In the genomic region with DNA sequence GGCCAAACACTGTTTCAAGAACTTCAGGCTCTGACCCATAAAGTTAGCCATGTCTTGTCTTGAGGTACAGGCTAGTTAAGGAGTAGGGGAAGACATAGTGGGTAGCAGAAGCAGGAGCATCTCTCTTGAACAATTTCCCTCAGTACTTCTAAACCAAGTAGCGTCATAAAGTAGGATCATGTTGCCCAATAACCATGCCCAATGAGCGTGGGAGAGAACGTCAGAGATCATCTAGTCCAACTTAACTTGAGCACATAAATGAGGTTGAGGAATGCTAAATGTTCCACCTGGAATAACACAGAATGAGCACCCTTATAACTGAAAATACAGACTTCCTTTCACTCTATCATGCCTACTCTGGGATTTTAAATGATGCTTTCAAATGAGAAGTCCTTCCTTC, we compare ENCODE assay signal across 32 cellular contexts.
"Had no signal": no experiment of that assay in that cellular context is flagged by ENCODE, and none has a peak within 500 bp of the region (broad histone marks: within the 10 kb centered on the region; RNA-seq: fewer than 3 reads in every experiment).

No MANE protein-coding gene starts in this region.

- H3K4me1 ChIP-seq: adrenal gland, body of pancreas, colonic mucosa had no signal

- H3K27ac Mint-ChIP-seq: activated CD4-positive, alpha-beta memory T cell treated with anti-CD3 and anti-CD28 coated beads, Interleukin-2, amount 10 ng/mL, durations not matched to agents 7 days and 5 days; activated CD4-positive, alpha-beta T cell treated with anti-CD3 and anti-CD28 coated beads, Interleukin-2, amount 10 ng/mL, durations not matched to agents 7 days and 5 days; activated naive CD4-positive, alpha-beta T cell treated with anti-CD3 and anti-CD28 coated beads, Interleukin-2, amount 50 U/mL, for 24 hours; activated naive CD8-positive, alpha-beta T cell treated with anti-CD3 and anti-CD28 coated beads for 36 hours; activated naive CD8-positive, alpha-beta T cell treated with anti-CD3 and anti-CD28 coated beads, Interleukin-2, amount 50 U/mL, for 24 hours; activated T-cell treated with anti-CD3 and anti-CD28 coated beads, Interleukin-2, amount 50 U/mL, for 24 hours; activated T-cell treated with anti-CD3 and anti-CD28 coated beads, Interleukin-2, amount 50 U/mL, for 72 hours; WTC11 had no signal

- H3K4me1 Mint-ChIP-seq: activated CD4-positive, alpha-beta memory T cell treated with anti-CD3 and anti-CD28 coated beads, Interleukin-2, amount 10 ng/mL, durations not matched to agents 7 days and 5 days; activated CD4-positive, alpha-beta T cell treated with anti-CD3 and anti-CD28 coated beads, Interleukin-2, amount 10 ng/mL, durations not matched to agents 7 days and 5 days; activated naive CD4-positive, alpha-beta T cell treated with anti-CD3 and anti-CD28 coated beads, Interleukin-2, amount 50 U/mL, for 24 hours; activated naive CD8-positive, alpha-beta T cell treated with anti-CD3 and anti-CD28 coated beads for 36 hours; activated naive CD8-positive, alpha-beta T cell treated with anti-CD3 and anti-CD28 coated beads, Interleukin-2, amount 50 U/mL, for 24 hours had no signal

- H3K27me3 Mint-ChIP-seq: activated CD4-positive, alpha-beta memory T cell treated with anti-CD3 and anti-CD28 coated beads, Interleukin-2, amount 10 ng/mL, durations not matched to agents 7 days and 5 days; activated CD4-positive, alpha-beta T cell treated with anti-CD3 and anti-CD28 coated beads, Interleukin-2, amount 10 ng/mL, durations not matched to agents 7 days and 5 days; activated naive CD4-positive, alpha-beta T cell treated with anti-CD3 and anti-CD28 coated beads, Interleukin-2, amount 50 U/mL, for 24 hours; activated naive CD8-positive, alpha-beta T cell treated with anti-CD3 and anti-CD28 coated beads for 36 hours; activated naive CD8-positive, alpha-beta T cell treated with anti-CD3 and anti-CD28 coated beads, Interleukin-2, amount 50 U/mL, for 24 hours; activated T-cell treated with anti-CD3 and anti-CD28 coated beads, Interleukin-2, amount 50 U/mL, for 24 hours had no signal

- H3K4me3 ChIP-seq: adrenal gland, body of pancreas, colonic mucosa had no signal

- H3K9me3 ChIP-seq: adrenal gland, body of pancreas, colonic mucosa had no signal

- DNase-seq: activated CD4-positive, alpha-beta memory T cell treated with anti-CD3 and anti-CD28 coated beads, Interleukin-2, amount 10 ng/mL, durations not matched to agents 7 days and 5 days; activated CD4-positive, alpha-beta T cell treated with anti-CD3 and anti-CD28 coated beads for 1 hour; activated CD4-positive, alpha-beta T cell treated with anti-CD3 and anti-CD28 coated beads for 4 hours; activated CD4-positive, alpha-beta T cell treated with anti-CD3 and anti-CD28 coated beads, Interleukin-2, amount 10 ng/mL, durations not matched to agents 7 days and 5 days; activated CD4-positive, alpha-beta T cell treated with anti-CD3 and anti-CD28 coated beads, Interleukin-2, amount 50 U/mL, for 4 hours; activated CD8-positive, alpha-beta memory T cell treated with anti-CD3 and anti-CD28 coated beads, Interleukin-2, amount 50 U/mL, for 48 hours; activated effector memory CD4-positive, alpha-beta T cell treated with Interleukin-2 at 50 U/mL for 16 hours; activated gamma-delta T cell treated with Interleukin-2 at 50 U/mL for 16 hours; activated naive CD4-positive, alpha-beta T cell treated with Interleukin-2 at 50 U/mL for 16 hours; activated naive CD8-positive, alpha-beta T cell treated with anti-CD3 and anti-CD28 coated beads for 36 hours; activated naive CD8-positive, alpha-beta T cell treated with anti-CD3 and anti-CD28 coated beads, Interleukin-2, amount 50 U/mL, for 24 hours; activated T-cell treated with anti-CD3 and anti-CD28 coated beads for 4 hours; activated T-cell treated with anti-CD3 and anti-CD28 coated beads, Interleukin-2, amount 50 U/mL, for 24 hours; activated T-cell treated with anti-CD3 and anti-CD28 coated beads, Interleukin-2, amount 50 U/mL, for 72 hours; adrenal gland; amygdala; aorta; body of pancreas; caudate nucleus; cerebellar nuclear complex; colonic mucosa; effector CD8-positive, alpha-beta T cell; foreskin fibroblast; T-helper 2 cell had no signal

- H3K4me3 Mint-ChIP-seq: activated CD4-positive, alpha-beta memory T cell treated with anti-CD3 and anti-CD28 coated beads, Interleukin-2, amount 10 ng/mL, durations not matched to agents 7 days and 5 days; activated CD4-positive, alpha-beta T cell treated with anti-CD3 and anti-CD28 coated beads, Interleukin-2, amount 10 ng/mL, durations not matched to agents 7 days and 5 days; activated naive CD4-positive, alpha-beta T cell treated with anti-CD3 and anti-CD28 coated beads, Interleukin-2, amount 50 U/mL, for 24 hours; activated naive CD8-positive, alpha-beta T cell treated with anti-CD3 and anti-CD28 coated beads for 36 hours; activated naive CD8-positive, alpha-beta T cell treated with anti-CD3 and anti-CD28 coated beads, Interleukin-2, amount 50 U/mL, for 24 hours; activated T-cell treated with anti-CD3 and anti-CD28 coated beads, Interleukin-2, amount 50 U/mL, for 24 hours; activated T-cell treated with anti-CD3 and anti-CD28 coated beads, Interleukin-2, amount 50 U/mL, for 72 hours; WTC11 had no signal

- H3K9me3 Mint-ChIP-seq: activated CD4-positive, alpha-beta memory T cell treated with anti-CD3 and anti-CD28 coated beads, Interleukin-2, amount 10 ng/mL, durations not matched to agents 7 days and 5 days; activated CD4-positive, alpha-beta T cell treated with anti-CD3 and anti-CD28 coated beads, Interleukin-2, amount 10 ng/mL, durations not matched to agents 7 days and 5 days; activated naive CD4-positive, alpha-beta T cell treated with anti-CD3 and anti-CD28 coated beads, Interleukin-2, amount 50 U/mL, for 24 hours; activated naive CD8-positive, alpha-beta T cell treated with anti-CD3 and anti-CD28 coated beads for 36 hours; activated naive CD8-positive, alpha-beta T cell treated with anti-CD3 and anti-CD28 coated beads, Interleukin-2, amount 50 U/mL, for 24 hours; activated T-cell treated with anti-CD3 and anti-CD28 coated beads, Interleukin-2, amount 50 U/mL, for 24 hours; activated T-cell treated with anti-CD3 and anti-CD28 coated beads, Interleukin-2, amount 50 U/mL, for 72 hours had no signal

- ATAC-seq: activated naive CD8-positive, alpha-beta T cell treated with anti-CD3 and anti-CD28 coated beads, Interleukin-2, amount 50 U/mL, for 24 hours; activated T-cell treated with anti-CD3 and anti-CD28 coated beads, Interleukin-2, amount 50 U/mL, for 72 hours; body of pancreas; WTC11 had no signal

- H3K27ac ChIP-seq: adrenal gland, body of pancreas, colonic mucosa, epithelial cell of prostate, VCaP had no signal

- FAIRE-seq: endometrium, endothelial cell of umbilical vein, frontal cortex, TTC549 had no signal

- H3K36me3 ChIP-seq: adrenal gland, colonic mucosa had no signal

- H3K27me3 ChIP-seq: adrenal gland, body of pancreas, colonic mucosa had no signal
